In genomic region chr14:29536886-29537511, GRCh38 we compare ENCODE assay signal across 8 cellular contexts.
DNase-seq lines count a peak whose midpoint lies in the region; ATAC-seq, FAIRE-seq and TF ChIP-seq lines count a peak whose summit lies in the region.

No MANE protein-coding gene starts in this region.

- H3K27me3 Mint-ChIP-seq in activated CD8-positive, alpha-beta T cell treated with anti-CD3 and anti-CD28 coated beads, Interleukin-2, amount 10 ng/mL, durations not matched to agents 7 days and 5 days (ENCODE audit: low read depth): no peaks in the 10 kb centered on the region

- H3K27ac Mint-ChIP-seq in activated CD8-positive, alpha-beta T cell treated with anti-CD3 and anti-CD28 coated beads, Interleukin-2, amount 10 ng/mL, durations not matched to agents 7 days and 5 days: no peak overlapping the region

- H3K9me3 Mint-ChIP-seq in activated CD8-positive, alpha-beta T cell treated with anti-CD3 and anti-CD28 coated beads, Interleukin-2, amount 10 ng/mL, durations not matched to agents 7 days and 5 days (ENCODE audit: insufficient read depth): no peaks in the 10 kb centered on the region

- H3K4me3 ChIP-seq in small intestine (ENCODE audit: low read depth in 1 of 2, low read length in 2 of 2): no peak overlapping the region

- DNase-seq in NCI-H82 (lab: John Stamatoyannopoulos, UW) (peak; percentile 46), NCI-H82 treated with DMSO at 0.1 percent for 48 hours (lab: John Stamatoyannopoulos, UW; ENCODE audit: unreplicated experiment) (no peak), NCI-H446 (lab: John Stamatoyannopoulos, UW) (peak; percentile 54 to 70), erythroblast (lab: John Stamatoyannopoulos, UW) (peak; percentile 0 to 14), small intestine (no peak), C1 segment of cervical spinal cord (lab: John Stamatoyannopoulos, UW) (no peak), T-helper 1 cell (no peak)
- no peak for DNase-seq in activated CD8-positive, alpha-beta T cell treated with anti-CD3 and anti-CD28 coated beads, Interleukin-2, amount 10 ng/mL, durations not matched to agents 7 days and 5 days

- no peak for TF ChIP-seq POLR2A in erythroblast (IDR thresholded peaks at IDR 0.05; ENCODE audit: low read length)

- peak; percentile 36 for FAIRE-seq in small intestine (lab: Jason Lieb, UNC)

- H3K9me3 ChIP-seq in small intestine (ENCODE audit: control insufficient read depth, low read depth): no peaks in the 10 kb centered on the region

- no peak for ATAC-seq in activated CD8-positive, alpha-beta T cell treated with anti-CD3 and anti-CD28 coated beads, Interleukin-2, amount 10 ng/mL, durations not matched to agents 7 days and 5 days

- no peak overlapping the region for H3K4me3 Mint-ChIP-seq in activated CD8-positive, alpha-beta T cell treated with anti-CD3 and anti-CD28 coated beads, Interleukin-2, amount 10 ng/mL, durations not matched to agents 7 days and 5 days

- CTCF ChIA-PET in activated CD8-positive, alpha-beta T cell treated with anti-CD3 and anti-CD28 coated beads, Interleukin-2, amount 10 ng/mL, durations not matched to agents 7 days and 5 days (lab: Charles Lee): interaction anchor here (0.6 kb wide), 1 partner anchor 53 kb away, joined by 3 read pairs; no protein-coding TSS in a partner anchor

- no peak overlapping the region for H3K27ac ChIP-seq in small intestine (ENCODE audit: low read depth in 1 of 2, low read length in 1 of 2)

- POLR2A ChIA-PET in activated CD8-positive, alpha-beta T cell treated with anti-CD3 and anti-CD28 coated beads, Interleukin-2, amount 10 ng/mL, durations not matched to agents 7 days and 5 days (lab: Charles Lee): no interaction called here

- H3K4me1 ChIP-seq in small intestine (ENCODE audit: control insufficient read depth in 2 of 2, insufficient read depth in 1 of 2, low read depth in 1 of 2, low read length in 1 of 2): no peaks in the 10 kb centered on the region

- H3K4me1 Mint-ChIP-seq in activated CD8-positive, alpha-beta T cell treated with anti-CD3 and anti-CD28 coated beads, Interleukin-2, amount 10 ng/mL, durations not matched to agents 7 days and 5 days (ENCODE audit: low read depth): no peaks in the 10 kb centered on the region

- H3K36me3 ChIP-seq in small intestine (ENCODE audit: control insufficient read depth in 2 of 2, insufficient read depth in 2 of 2, low read length in 2 of 2): no peaks in the 10 kb centered on the region

- H3K27me3 ChIP-seq in small intestine (ENCODE audit: control insufficient read depth in 2 of 2, insufficient read depth in 2 of 2, low read length in 2 of 2): no peaks in the 10 kb centered on the region

- no peaks in the 10 kb centered on the region for H3K36me3 Mint-ChIP-seq in activated CD8-positive, alpha-beta T cell treated with anti-CD3 and anti-CD28 coated beads, Interleukin-2, amount 10 ng/mL, durations not matched to agents 7 days and 5 days (ENCODE audit: low read depth)

Comparison
In these comparisons a context has a peak if more than half of its experiments do, and no peak if none do; other contexts are left out.
1. DNase-seq: peak in NCI-H82 (single experiment), NCI-H446 (2 of 2) and erythroblast (2 of 2); none in NCI-H82 treated with DMSO at 0.1 percent for 48 hours (single experiment), small intestine (single experiment), C1 segment of cervical spinal cord (0 of 14), activated CD8-positive, alpha-beta T cell treated with anti-CD3 and anti-CD28 coated beads, Interleukin-2, amount 10 ng/mL, durations not matched to agents 7 days and 5 days (single experiment) and T-helper 1 cell (0 of 5).